8 cellular contexts compared by ENCODE assay signal in genomic region chr14:22597771-22598098, GRCh38. TPM values are rescaled to one million over a fixed set of nuclear protein-coding genes. Genes with fewer than 3 reads are reported as not detected.
A peak's percentile ranks its signal among the peaks of the same experiment; 100 is the strongest.
DNase-seq lines count a peak whose midpoint lies in the region; ATAC-seq, FAIRE-seq and TF ChIP-seq lines count a peak whose summit lies in the region.

No MANE protein-coding gene starts in this region.

- H3K27me3 ChIP-seq in HUES6 (ENCODE audit: control insufficient read depth, insufficient read depth, low read length) (no peaks in the 10 kb centered on the region), mononuclear cell (ENCODE audit: insufficient read depth, low read length) (no peaks in the 10 kb centered on the region)

- peak overlapping the region; percentile 98 for H3K27ac Mint-ChIP-seq in chondrocyte (ENCODE audit: unreplicated experiment)

- no peaks in the 10 kb centered on the region for H3K9me3 ChIP-seq in HUES6 (ENCODE audit: control insufficient read depth, insufficient read depth, low read depth, low read length)
- H3K9me3 ChIP-seq in mononuclear cell (ENCODE audit: low read depth, low read length) = no peaks in the 10 kb centered on the region

- DNase-seq in chondrocyte (ENCODE audit: low spot score) (no peak), RCC 7860 (ENCODE audit: low spot score) (no peak), NOMO-1 (lab: John Stamatoyannopoulos, UW; ENCODE audit: unreplicated experiment in 2 of 2) (no peak), DMS53 treated with DMSO at 0.1 percent for 48 hours (lab: John Stamatoyannopoulos, UW; ENCODE audit: unreplicated experiment) (no peak)

- peak overlapping the region; percentile 98 for H3K4me3 Mint-ChIP-seq in chondrocyte (ENCODE audit: unreplicated experiment)

- peaks cover 20% of the 10 kb centered on the region for H3K4me1 ChIP-seq in HUES6 (ENCODE audit: control insufficient read depth, insufficient read depth, low read length)
- peaks cover 21% of the 10 kb centered on the region for H3K4me1 ChIP-seq in mononuclear cell (ENCODE audit: insufficient read depth, low read length)

- H3K36me3 ChIP-seq in HUES6 (ENCODE audit: control insufficient read depth, insufficient read depth, low read length) = peaks cover 18% of the 10 kb centered on the region

- no peaks in the 10 kb centered on the region for H3K9me3 Mint-ChIP-seq in chondrocyte (ENCODE audit: low read depth)

- FAIRE-seq in RCC 7860 (lab: Jason Lieb, UNC) = no peak

- H3K27ac ChIP-seq in HUES6 (ENCODE audit: low read depth, low read length) = 0 out of 2 replicates have a peak overlapping the region, but pooled peaks have one; percentile 33

- TF ChIP-seq CTCF in chondrocyte (IDR thresholded peaks at IDR 0.05) = no peak

- H3K4me1 Mint-ChIP-seq in chondrocyte (ENCODE audit: low read depth) = peaks cover 44% of the 10 kb centered on the region

- ATAC-seq in GM19372 (IDR thresholded peaks at IDR 0.05; ENCODE audit: low read depth, unreplicated experiment) (peak; percentile 35), HG03097 (IDR thresholded peaks at IDR 0.05; ENCODE audit: low FRiP score, unreplicated experiment) (no peak)

- H3K36me3 Mint-ChIP-seq in chondrocyte (ENCODE audit: low read depth) = peaks cover 12% of the 10 kb centered on the region

- H3K4me3 ChIP-seq in HUES6 (ENCODE audit: low read depth, low read length) (peak overlapping the region; percentile 88), mononuclear cell (ENCODE audit: low read length) (peak overlapping the region; percentile 80)

- peaks cover 4% of the 10 kb centered on the region for H3K27me3 Mint-ChIP-seq in chondrocyte (ENCODE audit: low read depth)

- peak overlapping the region; percentile 68 for H3K9ac ChIP-seq in HUES6 (ENCODE audit: low read length)

RNA-seq across cellular contexts. Expression of gene ABHD4, which starts 0.4 kb away (rescaled TPM):
- 52.1 to 89.9 TPM (median 88.0 TPM) in 3 replicates for total RNA-seq in chondrocyte
- total RNA-seq in mononuclear cell = 7.5 TPM

RNA-seq across cellular contexts. Expression of gene DAD1, which starts 8.7 kb away (rescaled TPM):
- total RNA-seq in chondrocyte = 248 to 266 TPM (median 253 TPM) in 3 replicates
- total RNA-seq in mononuclear cell = 83.6 TPM

RNA-seq across cellular contexts. Expression of gene OR6J1, which starts 46.4 kb away (rescaled TPM):
- not detected in 3 replicates for total RNA-seq in chondrocyte
- not detected for total RNA-seq in mononuclear cell
